15 cellular contexts compared by ENCODE assay signal in genomic region chr17:5430413-5430999, GRCh38. TPM values are rescaled to one million over a fixed set of nuclear protein-coding genes. Genes with fewer than 3 reads are reported as not detected.
DNase-seq lines count a peak whose midpoint lies in the region; ATAC-seq, FAIRE-seq and TF ChIP-seq lines count a peak whose summit lies in the region.
"Had no signal": no experiment of that assay in that cellular context is flagged by ENCODE, and none has a peak within 500 bp of the region (broad histone marks: within the 10 kb centered on the region; RNA-seq: fewer than 3 reads in every experiment).

No MANE protein-coding gene starts in this region.

- no peak for DNase-seq in cardiac muscle cell (ENCODE audit: low read depth in 1 of 2, low spot score in 1 of 2)
- no peak for DNase-seq in right cardiac atrium
- peak in 1 of 2 donors; percentile 56 for DNase-seq in upper lobe of left lung
- no peak for DNase-seq in NCI-H345 treated with DMSO at 0.1 percent for 48 hours (lab: John Stamatoyannopoulos, UW; ENCODE audit: unreplicated experiment)
- DNase-seq in urothelium cell line (ENCODE audit: low spot score), result no peak
- DNase-seq: activated CD4-positive, alpha-beta T cell treated with anti-CD3 and anti-CD28 coated beads for 4 hours; NCI-H187; NCI-H69; Peyer's patch; psoas muscle had no signal

- H3K27me3 ChIP-seq in cardiac muscle cell, result no peaks in the 10 kb centered on the region
- H3K27me3 ChIP-seq in right cardiac atrium (ENCODE audit: control insufficient read depth, insufficient read depth), result no peaks in the 10 kb centered on the region
- no peaks in the 10 kb centered on the region for H3K27me3 ChIP-seq in esophagus (ENCODE audit: control insufficient read depth in 1 of 2, insufficient read depth in 2 of 2, low read length in 2 of 2)
- H3K27me3 ChIP-seq in upper lobe of left lung, result no peaks in the 10 kb centered on the region
- H3K27me3 ChIP-seq: Peyer's patch had no signal

- no peak for ATAC-seq in right cardiac atrium
- ATAC-seq in upper lobe of left lung (ENCODE audit: low FRiP score in 2 of 2), result peak; percentile 42 to 79
- ATAC-seq: psoas muscle had no signal

- H3K9me3 ChIP-seq in cardiac muscle cell (ENCODE audit: low read depth) (no peaks in the 10 kb centered on the region), right cardiac atrium (ENCODE audit: control insufficient read depth, low read length) (no peaks in the 10 kb centered on the region), esophagus (ENCODE audit: control insufficient read depth in 2 of 2, insufficient read depth in 1 of 2, low read depth in 1 of 2, low read length in 1 of 2) (no peaks in the 10 kb centered on the region), upper lobe of left lung (no peaks in the 10 kb centered on the region)
- H3K9me3 ChIP-seq: Peyer's patch, psoas muscle, thoracic aorta had no signal

- H3K27ac ChIP-seq in cardiac muscle cell, result peak overlapping the region; percentile 62
- no peak overlapping the region for H3K27ac ChIP-seq in right cardiac atrium (ENCODE audit: low read length)
- peak overlapping the region; percentile 41 to 75 for H3K27ac ChIP-seq in esophagus (ENCODE audit: low read depth in 2 of 2, low read length in 1 of 2)
- peak overlapping the region; percentile 29 to 70 (median 54) for H3K27ac ChIP-seq in upper lobe of left lung
- H3K27ac ChIP-seq: Peyer's patch, psoas muscle, thoracic aorta had no signal

- peaks cover 84% of the 10 kb centered on the region for H3K36me3 ChIP-seq in cardiac muscle cell
- peaks cover 24 to 33% of the 10 kb centered on the region in 2 donors for H3K36me3 ChIP-seq in esophagus (ENCODE audit: control insufficient read depth in 2 of 2, insufficient read depth in 2 of 2, low read length in 1 of 2)
- peaks cover 38 to 97% (median 86%) of the 10 kb centered on the region in 4 donors for H3K36me3 ChIP-seq in upper lobe of left lung

- no peak for TF ChIP-seq EP300 in upper lobe of left lung (IDR thresholded peaks at IDR 0.05)

- H3K4me3 ChIP-seq in cardiac muscle cell (no peak overlapping the region), right cardiac atrium (ENCODE audit: low read length) (no peak overlapping the region), esophagus (ENCODE audit: low read depth in 1 of 2, low read length in 2 of 2) (no peak overlapping the region), upper lobe of left lung (no peak overlapping the region)
- H3K4me3 ChIP-seq: Peyer's patch, psoas muscle, thoracic aorta had no signal

- intact Hi-C loops in right cardiac atrium (cut with DNase I), result loop anchor here in 1 of 4 donors (10.0 kb wide), 1 partner anchor 176 kb away; no protein-coding TSS in a partner anchor

- no peak for FAIRE-seq in urothelium cell line (lab: Jason Lieb, UNC)
- FAIRE-seq: GM18507, GM19239, keratinocyte had no signal

- no peak for TF ChIP-seq POLR2A in upper lobe of left lung (IDR thresholded peaks at IDR 0.05)

- TF ChIP-seq CTCF in cardiac muscle cell (IDR thresholded peaks at IDR 0.05; ENCODE audit: low read depth, low read length) (no peak), upper lobe of left lung (IDR thresholded peaks at IDR 0.05) (no peak)

- 96% methylated on average over 3 of the region's 3 CpGs for WGBS in right cardiac atrium
- WGBS in esophagus, 2 donors, result 88 to 89% methylated on average over 3 of the region's 3 CpGs
- WGBS in upper lobe of left lung, 2 donors, result 66 to 85% methylated on average over 3 of the region's 3 CpGs

- H3K4me1 ChIP-seq in cardiac muscle cell (ENCODE audit: low read depth) (no peaks in the 10 kb centered on the region), right cardiac atrium (ENCODE audit: control insufficient read depth, insufficient read depth, low read length) (no peaks in the 10 kb centered on the region), esophagus (ENCODE audit: control insufficient read depth in 2 of 2, insufficient read depth in 2 of 2, low read length in 1 of 2) (peaks cover 0 to 3% of the 10 kb centered on the region in 2 donors), upper lobe of left lung (peaks cover 0 to 16% (median 12%) of the 10 kb centered on the region in 4 donors)
- H3K4me1 ChIP-seq: Peyer's patch had no signal

RNA-seq across cellular contexts. Expression of gene C1QBP, which starts 8.4 kb away (rescaled TPM):
- total RNA-seq in cardiac muscle cell (156 and 211 TPM in 2 replicates), right cardiac atrium (100 to 1,000 TPM in 1 of 4 donors, 10 to 100 TPM in 3; 86.7 to 101 (median 93.8) TPM), upper lobe of left lung (100 to 1,000 TPM in 1 of 6 donors, 10 to 100 TPM in 5; 22.0 to 115 (median 73.5) TPM)
- polyA plus RNA-seq in cardiac muscle cell (241 and 299 TPM in 2 replicates), right cardiac atrium (143 TPM), esophagus (100 to 1,000 TPM; 118 to 204 TPM)

RNA-seq across cellular contexts. Expression of gene RPAIN, which starts 10.5 kb away (rescaled TPM):
- total RNA-seq in cardiac muscle cell (117 and 185 TPM in 2 replicates), right cardiac atrium (10 to 100 TPM; 28.3 to 31.4 (median 28.7) TPM), upper lobe of left lung (10 to 100 TPM; 32.2 to 78.6 (median 47.1) TPM)
- polyA plus RNA-seq in cardiac muscle cell (117 and 119 TPM in 2 replicates), right cardiac atrium (46.7 TPM), esophagus (10 to 100 TPM; 22.1 to 23.9 TPM)

RNA-seq across cellular contexts. Expression of gene NUP88, which starts 11.0 kb away (rescaled TPM):
- 86.3 and 89.7 TPM in 2 replicates for total RNA-seq in cardiac muscle cell
- 70.5 and 74.4 TPM in 2 replicates for polyA plus RNA-seq in cardiac muscle cell
- 10 to 100 TPM; 28.5 to 42.1 (median 33.8) TPM for total RNA-seq in right cardiac atrium
- 38.5 TPM for polyA plus RNA-seq in right cardiac atrium
- polyA plus RNA-seq in esophagus, result 10 to 100 TPM; 55.3 to 65.7 TPM
- total RNA-seq in upper lobe of left lung, result 10 to 100 TPM; 40.4 to 91.4 (median 49.8) TPM

RNA-seq across cellular contexts. Expression of gene DHX33, which starts 38.3 kb away (rescaled TPM):
- total RNA-seq in cardiac muscle cell (7.8 and 12.2 TPM in 2 replicates), right cardiac atrium (1 to 10 TPM; 5.1 to 8.5 (median 6.1) TPM), upper lobe of left lung (10 to 100 TPM in 4 of 6 donors, 1 to 10 TPM in 2; 5.1 to 11.5 (median 10.4) TPM)
- polyA plus RNA-seq in cardiac muscle cell (1.6 and 3.2 TPM in 2 replicates), right cardiac atrium (2.7 TPM), esophagus (1 to 10 TPM; 5.0 to 5.2 TPM)

RNA-seq across cellular contexts. Expression of gene DERL2, which starts 55.5 kb away (rescaled TPM):
- 17.9 and 30.4 TPM in 2 replicates for total RNA-seq in cardiac muscle cell
- 46.7 and 73.5 TPM in 2 replicates for polyA plus RNA-seq in cardiac muscle cell
- 10 to 100 TPM; 26.0 to 38.3 (median 34.9) TPM for total RNA-seq in right cardiac atrium
- 43.0 TPM for polyA plus RNA-seq in right cardiac atrium
- 10 to 100 TPM; 40.1 to 53.8 TPM for polyA plus RNA-seq in esophagus
- 10 to 100 TPM in 5 of 6 donors, 1 to 10 TPM in 1; 6.3 to 60.5 (median 30.8) TPM for total RNA-seq in upper lobe of left lung

Comparison
In these comparisons a context has a peak if more than half of its experiments do, and no peak if none do; other contexts are left out.
1. ATAC-seq: peak in upper lobe of left lung (2 of 2); none in right cardiac atrium (0 of 2).